Comparison of ENCODE assay signal across 19 cellular contexts in genomic region chr1:193709607-193710006, GRCh38.
DNase-seq lines count a peak whose midpoint lies in the region; ATAC-seq and TF ChIP-seq lines count a peak whose summit lies in the region.
"Had no signal": no experiment of that assay in that cellular context is flagged by ENCODE, and none has a peak within 500 bp of the region (broad histone marks: within the 10 kb centered on the region; RNA-seq: fewer than 3 reads in every experiment).

No MANE protein-coding gene starts in this region.

- H3K4me1 Mint-ChIP-seq in activated CD4-positive, alpha-beta T cell treated with anti-CD3 and anti-CD28 coated beads, Interleukin-2, amount 10 ng/mL, durations not matched to agents 7 days and 5 days, result peaks cover 8% of the 10 kb centered on the region
- H3K4me1 Mint-ChIP-seq: B cell had no signal

- H3K4me3 Mint-ChIP-seq in activated CD4-positive, alpha-beta T cell treated with anti-CD3 and anti-CD28 coated beads, Interleukin-2, amount 10 ng/mL, durations not matched to agents 7 days and 5 days, result no peak overlapping the region
- H3K4me3 Mint-ChIP-seq: B cell; CD4-positive, CD25-positive, alpha-beta regulatory T cell had no signal

- no peaks in the 10 kb centered on the region for H3K27me3 ChIP-seq in effector memory CD4-positive, alpha-beta T cell (replicated peaks; ENCODE audit: control insufficient read depth, insufficient read depth, low read length, poor library complexity, severe bottlenecking)

- H3K36me3 Mint-ChIP-seq in activated CD4-positive, alpha-beta T cell treated with anti-CD3 and anti-CD28 coated beads, Interleukin-2, amount 10 ng/mL, durations not matched to agents 7 days and 5 days (ENCODE audit: low read depth), result no peaks in the 10 kb centered on the region

- H3K4me3 ChIP-seq in effector memory CD4-positive, alpha-beta T cell (ENCODE audit: insufficient read depth, low read depth, low read length, poor library complexity, severe bottlenecking), result no peak overlapping the region

- no peaks in the 10 kb centered on the region for H3K4me1 ChIP-seq in effector memory CD4-positive, alpha-beta T cell (ENCODE audit: control insufficient read depth, insufficient read depth, low read length, poor library complexity, severe bottlenecking)

- POLR2A ChIA-PET in activated CD4-positive, alpha-beta T cell treated with anti-CD3 and anti-CD28 coated beads, Interleukin-2, amount 10 ng/mL, durations not matched to agents 7 days and 5 days (lab: Charles Lee), result no interaction called here

- no peak for TF ChIP-seq EP300 in Ishikawa (IDR thresholded peaks at IDR 0.05; ENCODE audit: borderline replicate concordance)

- H3K27ac ChIP-seq in effector memory CD4-positive, alpha-beta T cell (ENCODE audit: insufficient read depth, low read length, poor library complexity, severe bottlenecking), result no peak overlapping the region

- no peaks in the 10 kb centered on the region for H3K27me3 Mint-ChIP-seq in activated CD4-positive, alpha-beta T cell treated with anti-CD3 and anti-CD28 coated beads, Interleukin-2, amount 10 ng/mL, durations not matched to agents 7 days and 5 days
- H3K27me3 Mint-ChIP-seq: CD4-positive, CD25-positive, alpha-beta regulatory T cell had no signal

- CTCF ChIA-PET in activated CD4-positive, alpha-beta T cell treated with anti-CD3 and anti-CD28 coated beads, Interleukin-2, amount 10 ng/mL, durations not matched to agents 7 days and 5 days (lab: Charles Lee), result no interaction called here

- no peaks in the 10 kb centered on the region for H3K9me3 ChIP-seq in effector memory CD4-positive, alpha-beta T cell (ENCODE audit: control insufficient read depth, low read length)

- no peak for TF ChIP-seq RAD21 in Ishikawa (IDR thresholded peaks at IDR 0.05; ENCODE audit: low read depth)

- H3K36me3 ChIP-seq in effector memory CD4-positive, alpha-beta T cell (ENCODE audit: control insufficient read depth, insufficient read depth, low read length), result no peaks in the 10 kb centered on the region

- H3K9me3 Mint-ChIP-seq in activated CD4-positive, alpha-beta T cell treated with anti-CD3 and anti-CD28 coated beads, Interleukin-2, amount 10 ng/mL, durations not matched to agents 7 days and 5 days, result peaks cover 4% of the 10 kb centered on the region

- peak; percentile 82 for DNase-seq in RPMI8226
- DNase-seq in iPS-NIHi11 (ENCODE audit: low spot score), result peak; percentile 7
- peak; percentile 33 for DNase-seq in mucosa of gallbladder (ENCODE audit: low spot score)
- no peak for DNase-seq in effector memory CD4-positive, alpha-beta T cell
- no peak for DNase-seq in islet precursor cell
- no peak for DNase-seq in activated CD4-positive, alpha-beta T cell treated with anti-CD3 and anti-CD28 coated beads, Interleukin-2, amount 10 ng/mL, durations not matched to agents 7 days and 5 days
- DNase-seq: CD4-positive, CD25-positive, alpha-beta regulatory T cell; DMS79 treated with DMSO at 0.1 percent for 48 hours; HCEC 1CT; KBM-7; NCI-H1092; NCI-H146; NCI-H345; NCI-H526 treated with DMSO at 0.1 percent for 48 hours; PC-3; SW 1271 had no signal

- no peak for ATAC-seq in HG03175 (IDR thresholded peaks at IDR 0.05; ENCODE audit: unreplicated experiment)
- ATAC-seq: PC-3 had no signal

- H3K27ac Mint-ChIP-seq in activated CD4-positive, alpha-beta T cell treated with anti-CD3 and anti-CD28 coated beads, Interleukin-2, amount 10 ng/mL, durations not matched to agents 7 days and 5 days, result no peak overlapping the region
- H3K27ac Mint-ChIP-seq: B cell; CD4-positive, CD25-positive, alpha-beta regulatory T cell had no signal

TF ChIP-seq in Ishikawa, 13 proteins besides CTCF, POLR2A, EP300 and RAD21:
- TF ChIP-seq USF1 (IDR thresholded peaks at IDR 0.05) (peak; percentile 52), ZBTB7A (IDR thresholded peaks at IDR 0.05; ENCODE audit: low read depth) (no peak), CEBPB (IDR thresholded peaks at IDR 0.05) (peak; percentile 78), TEAD4 (IDR thresholded peaks at IDR 0.05) (peak; percentile 23; the same call in 1 of the 2 replicates)
TF ChIP-seq in Ishikawa: peak in this region for 3.

Comparison
In these comparisons a context has a peak if more than half of its experiments do, and no peak if none do; other contexts are left out.
1. DNase-seq: peak in RPMI8226 (single experiment), iPS-NIHi11 (single experiment) and mucosa of gallbladder (single experiment); none in effector memory CD4-positive, alpha-beta T cell (0 of 3), islet precursor cell (single experiment) and activated CD4-positive, alpha-beta T cell treated with anti-CD3 and anti-CD28 coated beads, Interleukin-2, amount 10 ng/mL, durations not matched to agents 7 days and 5 days (single experiment).